In genomic region chr1:232687304-232687703, GRCh38 we compare ENCODE assay signal across 40 cellular contexts.
"Had no signal": no experiment of that assay in that cellular context is flagged by ENCODE, and none has a peak within 500 bp of the region (broad histone marks: within the 10 kb centered on the region; RNA-seq: fewer than 3 reads in every experiment).

No MANE protein-coding gene starts in this region.

- H3K27me3 ChIP-seq: adrenal gland, ascending aorta, body of pancreas, brain microvascular endothelial cell, breast epithelium, cardiac muscle cell had no signal

- H3K27me3 Mint-ChIP-seq: activated naive CD8-positive, alpha-beta T cell treated with anti-CD3 and anti-CD28 coated beads, Interleukin-2, amount 50 U/mL, for 24 hours had no signal

- H3K9me3 Mint-ChIP-seq: activated naive CD4-positive, alpha-beta T cell treated with anti-CD3 and anti-CD28 coated beads for 36 hours; activated naive CD4-positive, alpha-beta T cell treated with anti-CD3 and anti-CD28 coated beads, Interleukin-2, amount 10 ng/mL, durations not matched to agents 7 days and 5 days; activated naive CD8-positive, alpha-beta T cell treated with anti-CD3 and anti-CD28 coated beads for 36 hours; activated naive CD8-positive, alpha-beta T cell treated with anti-CD3 and anti-CD28 coated beads, Interleukin-2, amount 50 U/mL, for 24 hours; activated T-cell treated with anti-CD3 and anti-CD28 coated beads, Interleukin-2, amount 50 U/mL, for 24 hours; activated T-cell treated with anti-CD3 and anti-CD28 coated beads, Interleukin-2, amount 50 U/mL, for 4 hours; activated T-cell treated with anti-CD3 and anti-CD28 coated beads, Interleukin-2, amount 50 U/mL, for 72 hours; activated T-helper 1 cell treated with anti-CD3 and anti-CD28 coated beads, Interleukin-12 subunit alpha, Interleukin-12 subunit beta, Interleukin-2, Interleukin-4 antibody, amounts not matched to agents 30 ng/mL and 10 ng/mL and 1 ng/mL, durations not matched to agents 14 hours and 24 hours and 36 hours; activated T-helper 2 cell treated with anti-CD3 and anti-CD28 coated beads, Interferon-gamma antibody, Interleukin-2, Interleukin-4, amounts not matched to agents 10 μg/mL and 5 μg/mL and 100 μg/mL, durations not matched to agents 14 hours and 24 hours and 36 hours; central memory CD8-positive, alpha-beta T cell had no signal

- H3K4me1 Mint-ChIP-seq: activated naive CD4-positive, alpha-beta T cell treated with anti-CD3 and anti-CD28 coated beads, Interleukin-2, amount 10 ng/mL, durations not matched to agents 7 days and 5 days; activated naive CD4-positive, alpha-beta T cell treated with anti-CD3 and anti-CD28 coated beads, Interleukin-2, amount 50 U/mL, for 24 hours; activated naive CD8-positive, alpha-beta T cell treated with anti-CD3 and anti-CD28 coated beads for 36 hours; activated naive CD8-positive, alpha-beta T cell treated with anti-CD3 and anti-CD28 coated beads, Interleukin-2, amount 10 ng/mL, durations not matched to agents 7 days and 5 days; activated T-helper 17 cell treated with anti-CD3 and anti-CD28 coated beads, Interleukin-2, amount 50 U/mL, for 72 hours; central memory CD8-positive, alpha-beta T cell had no signal

- ATAC-seq: activated naive CD4-positive, alpha-beta T cell treated with anti-CD3 and anti-CD28 coated beads, Interleukin-2, amount 50 U/mL, for 72 hours; activated naive CD8-positive, alpha-beta T cell treated with anti-CD3 and anti-CD28 coated beads, Interleukin-2, amount 50 U/mL, for 24 hours; activated T-cell treated with anti-CD3 and anti-CD28 coated beads, Interleukin-2, amount 50 U/mL, for 4 hours; activated T-cell treated with anti-CD3 and anti-CD28 coated beads, Interleukin-2, amount 50 U/mL, for 72 hours; activated T-helper 17 cell treated with anti-CD3 and anti-CD28 coated beads, Interleukin-2, amount 50 U/mL, for 72 hours; body of pancreas had no signal

- H3K4me1 ChIP-seq: ascending aorta, breast epithelium had no signal

- DNase-seq: activated effector memory CD4-positive, alpha-beta T cell treated with anti-CD3 and anti-CD28 coated beads, Interleukin-2, amount 50 U/mL, for 16 hours; activated effector memory CD4-positive, alpha-beta T cell treated with Interleukin-2 at 50 U/mL for 16 hours; activated gamma-delta T cell; activated gamma-delta T cell treated with Interleukin-2 at 50 U/mL for 16 hours; activated naive CD4-positive, alpha-beta T cell; activated naive CD4-positive, alpha-beta T cell treated with anti-CD3 and anti-CD28 coated beads for 36 hours; activated naive CD4-positive, alpha-beta T cell treated with anti-CD3 and anti-CD28 coated beads, Interleukin-2, amount 10 ng/mL, durations not matched to agents 7 days and 5 days; activated naive CD4-positive, alpha-beta T cell treated with anti-CD3 and anti-CD28 coated beads, Interleukin-2, amount 50 U/mL, for 16 hours; activated naive CD4-positive, alpha-beta T cell treated with Interleukin-2 at 50 U/mL for 16 hours; activated naive CD8-positive, alpha-beta T cell treated with anti-CD3 and anti-CD28 coated beads for 36 hours; activated naive CD8-positive, alpha-beta T cell treated with anti-CD3 and anti-CD28 coated beads, Interleukin-2, amount 10 ng/mL, durations not matched to agents 7 days and 5 days; activated naive CD8-positive, alpha-beta T cell treated with anti-CD3 and anti-CD28 coated beads, Interleukin-2, amount 50 U/mL, for 24 hours; activated T-cell treated with anti-CD3 and anti-CD28 coated beads for 4 hours; activated T-cell treated with anti-CD3 and anti-CD28 coated beads, Interleukin-2, amount 50 U/mL, for 1 hour; activated T-cell treated with anti-CD3 and anti-CD28 coated beads, Interleukin-2, amount 50 U/mL, for 24 hours; activated T-cell treated with anti-CD3 and anti-CD28 coated beads, Interleukin-2, amount 50 U/mL, for 4 hours; activated T-cell treated with anti-CD3 and anti-CD28 coated beads, Interleukin-2, amount 50 U/mL, for 48 hours; activated T-cell treated with anti-CD3 and anti-CD28 coated beads, Interleukin-2, amount 50 U/mL, for 72 hours; amniotic stem cell; amygdala; anterior cingulate cortex; aorta; body of pancreas; brain microvascular endothelial cell; caudate nucleus; central memory CD4-positive, alpha-beta T cell had no signal

- H3K36me3 Mint-ChIP-seq: activated naive CD4-positive, alpha-beta T cell treated with anti-CD3 and anti-CD28 coated beads, Interleukin-2, amount 10 ng/mL, durations not matched to agents 7 days and 5 days; activated naive CD4-positive, alpha-beta T cell treated with anti-CD3 and anti-CD28 coated beads, Interleukin-2, amount 50 U/mL, for 72 hours; activated naive CD8-positive, alpha-beta T cell; activated naive CD8-positive, alpha-beta T cell treated with anti-CD3 and anti-CD28 coated beads for 36 hours; activated naive CD8-positive, alpha-beta T cell treated with anti-CD3 and anti-CD28 coated beads, Interleukin-2, amount 10 ng/mL, durations not matched to agents 7 days and 5 days; brain had no signal

- H3K9me3 ChIP-seq: adrenal gland, ascending aorta, body of pancreas, breast epithelium had no signal

- FAIRE-seq: astrocyte, bronchial epithelial cell had no signal

- H3K4me3 ChIP-seq: adrenal gland, ascending aorta, body of pancreas, breast epithelium, cardiac muscle cell had no signal

- H3K27ac Mint-ChIP-seq: activated naive CD4-positive, alpha-beta T cell treated with anti-CD3 and anti-CD28 coated beads for 36 hours; activated naive CD4-positive, alpha-beta T cell treated with anti-CD3 and anti-CD28 coated beads, Interleukin-2, amount 10 ng/mL, durations not matched to agents 7 days and 5 days; activated naive CD4-positive, alpha-beta T cell treated with anti-CD3 and anti-CD28 coated beads, Interleukin-2, amount 50 U/mL, for 24 hours; activated naive CD4-positive, alpha-beta T cell treated with anti-CD3 and anti-CD28 coated beads, Interleukin-2, amount 50 U/mL, for 72 hours; activated naive CD8-positive, alpha-beta T cell; activated naive CD8-positive, alpha-beta T cell treated with anti-CD3 and anti-CD28 coated beads for 36 hours; activated naive CD8-positive, alpha-beta T cell treated with anti-CD3 and anti-CD28 coated beads, Interleukin-2, amount 10 ng/mL, durations not matched to agents 7 days and 5 days; activated naive CD8-positive, alpha-beta T cell treated with anti-CD3 and anti-CD28 coated beads, Interleukin-2, amount 50 U/mL, for 24 hours; activated T-cell treated with anti-CD3 and anti-CD28 coated beads, Interleukin-2, amount 50 U/mL, for 24 hours; activated T-cell treated with anti-CD3 and anti-CD28 coated beads, Interleukin-2, amount 50 U/mL, for 72 hours; activated T-helper 1 cell treated with anti-CD3 and anti-CD28 coated beads, Interleukin-12 subunit alpha, Interleukin-12 subunit beta, Interleukin-2, Interleukin-4 antibody, amounts not matched to agents 30 ng/mL and 10 ng/mL and 1 ng/mL, durations not matched to agents 14 hours and 24 hours and 36 hours; activated T-helper 17 cell treated with anti-CD3 and anti-CD28 coated beads, Interleukin-2, amount 50 U/mL, for 72 hours; activated T-helper 2 cell treated with anti-CD3 and anti-CD28 coated beads, Interferon-gamma antibody, Interleukin-2, Interleukin-4, amounts not matched to agents 10 μg/mL and 5 μg/mL and 100 μg/mL, durations not matched to agents 14 hours and 24 hours and 36 hours; brain had no signal

- H3K27ac ChIP-seq: adrenal gland, ascending aorta, body of pancreas, brain microvascular endothelial cell, breast epithelium, cardiac muscle cell had no signal

- H3K4me3 Mint-ChIP-seq: activated naive CD4-positive, alpha-beta T cell treated with anti-CD3 and anti-CD28 coated beads for 36 hours; activated naive CD4-positive, alpha-beta T cell treated with anti-CD3 and anti-CD28 coated beads, Interleukin-2, amount 10 ng/mL, durations not matched to agents 7 days and 5 days; activated naive CD4-positive, alpha-beta T cell treated with anti-CD3 and anti-CD28 coated beads, Interleukin-2, amount 50 U/mL, for 24 hours; activated naive CD8-positive, alpha-beta T cell; activated naive CD8-positive, alpha-beta T cell treated with anti-CD3 and anti-CD28 coated beads for 36 hours; activated naive CD8-positive, alpha-beta T cell treated with anti-CD3 and anti-CD28 coated beads, Interleukin-2, amount 10 ng/mL, durations not matched to agents 7 days and 5 days; activated naive CD8-positive, alpha-beta T cell treated with anti-CD3 and anti-CD28 coated beads, Interleukin-2, amount 50 U/mL, for 24 hours; activated T-cell treated with anti-CD3 and anti-CD28 coated beads, Interleukin-2, amount 50 U/mL, for 24 hours; activated T-cell treated with anti-CD3 and anti-CD28 coated beads, Interleukin-2, amount 50 U/mL, for 4 hours; activated T-cell treated with anti-CD3 and anti-CD28 coated beads, Interleukin-2, amount 50 U/mL, for 72 hours; activated T-helper 1 cell treated with anti-CD3 and anti-CD28 coated beads, Interleukin-12 subunit alpha, Interleukin-12 subunit beta, Interleukin-2, Interleukin-4 antibody, amounts not matched to agents 30 ng/mL and 10 ng/mL and 1 ng/mL, durations not matched to agents 14 hours and 24 hours and 36 hours; activated T-helper 17 cell treated with anti-CD3 and anti-CD28 coated beads, Interleukin-2, amount 50 U/mL, for 72 hours; brain; central memory CD8-positive, alpha-beta T cell had no signal

- H3K36me3 ChIP-seq: adrenal gland, ascending aorta, brain microvascular endothelial cell, breast epithelium, cardiac muscle cell had no signal
